16 cellular contexts compared by ENCODE assay signal in the genomic region with DNA sequence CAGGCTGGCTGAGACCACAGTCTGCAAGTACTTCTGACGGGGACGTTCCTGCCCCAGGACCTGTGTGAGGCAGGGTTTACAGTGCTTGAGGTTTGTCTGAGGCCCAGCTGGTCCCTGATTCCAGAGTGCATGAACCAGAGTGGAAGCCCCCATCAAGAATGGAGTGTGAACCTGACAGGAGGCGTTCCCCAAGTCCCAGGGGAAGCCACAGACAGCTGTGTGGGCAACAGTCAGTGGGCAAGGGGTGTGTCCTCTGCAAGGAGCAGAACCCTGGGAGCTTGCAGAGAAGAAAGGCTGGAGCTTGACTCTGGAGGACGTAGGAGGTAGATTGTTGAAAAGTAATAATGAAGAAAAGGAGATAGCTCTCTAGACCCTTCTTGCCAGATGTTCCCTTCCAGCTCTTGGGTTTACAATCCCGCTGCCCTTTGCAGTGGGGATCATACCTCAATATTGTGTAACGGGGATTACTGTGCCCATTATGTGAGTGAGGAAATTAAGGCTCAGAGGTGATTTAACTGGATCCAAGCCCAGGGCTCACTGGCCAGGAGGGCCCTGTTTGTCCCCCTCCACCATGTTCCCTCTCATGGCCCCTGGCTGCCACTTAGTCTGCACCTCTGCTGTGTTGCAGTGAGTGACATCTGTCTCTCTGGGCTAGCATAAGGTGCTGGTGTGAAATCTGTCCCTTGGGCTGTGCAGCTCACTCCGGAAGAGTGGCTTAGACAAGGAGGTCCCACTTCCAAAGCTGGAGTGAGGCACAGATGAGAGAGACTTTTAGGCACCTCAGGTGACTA. TPM values are rescaled to one million over a fixed set of nuclear protein-coding genes. Genes with fewer than 3 reads are reported as not detected.
DNase-seq lines count a peak whose midpoint lies in the region; ATAC-seq, FAIRE-seq and TF ChIP-seq lines count a peak whose summit lies in the region.
"Had no signal": no experiment of that assay in that cellular context is flagged by ENCODE, and none has a peak within 500 bp of the region (broad histone marks: within the 10 kb centered on the region; RNA-seq: fewer than 3 reads in every experiment).

No MANE protein-coding gene starts in this region.

- H3K4me1 Mint-ChIP-seq in activated CD8-positive, alpha-beta T cell treated with anti-CD3 and anti-CD28 coated beads, Interleukin-2, amount 10 ng/mL, durations not matched to agents 7 days and 5 days (ENCODE audit: low read depth), result peaks cover 17% of the 10 kb centered on the region
- peaks cover 14% of the 10 kb centered on the region for H3K4me1 Mint-ChIP-seq in activated CD8-positive, alpha-beta T cell treated with anti-CD3 and anti-CD28 coated beads for 36 hours (ENCODE audit: low read depth)
- peaks cover 18% of the 10 kb centered on the region for H3K4me1 Mint-ChIP-seq in glutamatergic neuron (ENCODE audit: low read depth, unreplicated experiment)

- H3K4me3 ChIP-seq in breast epithelium, result no peak overlapping the region
- H3K4me3 ChIP-seq: A549, PC-9, SJSA1 had no signal

- H3K27ac Mint-ChIP-seq in activated CD8-positive, alpha-beta T cell treated with anti-CD3 and anti-CD28 coated beads, Interleukin-2, amount 10 ng/mL, durations not matched to agents 7 days and 5 days, result no peak overlapping the region
- H3K27ac Mint-ChIP-seq in activated CD8-positive, alpha-beta T cell treated with anti-CD3 and anti-CD28 coated beads for 36 hours, result no peak overlapping the region
- H3K27ac Mint-ChIP-seq in glutamatergic neuron (ENCODE audit: unreplicated experiment), result peak overlapping the region; percentile 64

- no peak for TF ChIP-seq CTCF in activated CD8-positive, alpha-beta T cell treated with anti-CD3 and anti-CD28 coated beads for 36 hours (IDR thresholded peaks at IDR 0.05)
- no peak for TF ChIP-seq CTCF in glutamatergic neuron (IDR thresholded peaks at IDR 0.05; ENCODE audit: partially characterized antibody, unreplicated experiment)
- no peak for TF ChIP-seq CTCF in breast epithelium (IDR thresholded peaks at IDR 0.05)

- H3K27ac ChIP-seq in breast epithelium, result peak overlapping the region in 1 of 2 donors; percentile 95
- H3K27ac ChIP-seq: A549, PC-9, SJSA1 had no signal

- no peaks in the 10 kb centered on the region for H3K27me3 Mint-ChIP-seq in activated CD8-positive, alpha-beta T cell treated with anti-CD3 and anti-CD28 coated beads, Interleukin-2, amount 10 ng/mL, durations not matched to agents 7 days and 5 days (ENCODE audit: low read depth)
- H3K27me3 Mint-ChIP-seq in activated CD8-positive, alpha-beta T cell treated with anti-CD3 and anti-CD28 coated beads for 36 hours, result no peaks in the 10 kb centered on the region
- H3K27me3 Mint-ChIP-seq in glutamatergic neuron (ENCODE audit: unreplicated experiment), result peaks cover 3% of the 10 kb centered on the region

- POLR2A ChIA-PET in activated CD8-positive, alpha-beta T cell treated with anti-CD3 and anti-CD28 coated beads, Interleukin-2, amount 10 ng/mL, durations not matched to agents 7 days and 5 days (lab: Charles Lee), result no interaction called here
- POLR2A ChIA-PET in activated CD8-positive, alpha-beta T cell treated with anti-CD3 and anti-CD28 coated beads for 36 hours (lab: Charles Lee), result interaction anchor here (1.0 kb wide), 1 partner anchor 107 kb away, joined by 3 read pairs; no protein-coding TSS in a partner anchor

- peak; percentile 21 for ATAC-seq in activated CD8-positive, alpha-beta T cell treated with anti-CD3 and anti-CD28 coated beads, Interleukin-2, amount 10 ng/mL, durations not matched to agents 7 days and 5 days
- no peak for ATAC-seq in activated CD8-positive, alpha-beta T cell treated with anti-CD3 and anti-CD28 coated beads for 36 hours
- ATAC-seq: A549 had no signal

- CTCF ChIA-PET in activated CD8-positive, alpha-beta T cell treated with anti-CD3 and anti-CD28 coated beads, Interleukin-2, amount 10 ng/mL, durations not matched to agents 7 days and 5 days (lab: Charles Lee), result no interaction called here
- CTCF ChIA-PET in activated CD8-positive, alpha-beta T cell treated with anti-CD3 and anti-CD28 coated beads for 36 hours (lab: Charles Lee), result no interaction called here

- H3K4me1 ChIP-seq in breast epithelium, result peaks cover 0 to 3% of the 10 kb centered on the region in 2 donors

- no peak for DNase-seq in activated CD8-positive, alpha-beta T cell treated with anti-CD3 and anti-CD28 coated beads, Interleukin-2, amount 10 ng/mL, durations not matched to agents 7 days and 5 days
- DNase-seq in activated CD8-positive, alpha-beta T cell treated with anti-CD3 and anti-CD28 coated beads for 36 hours, result no peak
- DNase-seq in NCI-H2171 treated with DMSO at 0.1 percent for 48 hours (lab: John Stamatoyannopoulos, UW) (peak; percentile 63), glutamatergic neuron (no peak), breast epithelium (ENCODE audit: low spot score in 2 of 2) (no peak), head of caudate nucleus (no peak), SKM-1 (lab: John Stamatoyannopoulos, UW; ENCODE audit: unreplicated experiment) (no peak), urothelium cell line (ENCODE audit: low spot score) (no peak)
- DNase-seq: KBM-7, NCI-H1092, NCI-H446 treated with DMSO at 0.1 percent for 48 hours, NCI-H774, PC-9 had no signal

- intact Hi-C loops in activated CD8-positive, alpha-beta T cell treated with anti-CD3 and anti-CD28 coated beads for 36 hours (cut with micrococcal nuclease), result no loop called here
- intact Hi-C loops in breast epithelium (cut with DNase I; ENCODE audit: low total_unique reads) (no loop called here), head of caudate nucleus (cut with DNase I) (no loop called here)

- no peak for TF ChIP-seq POLR2A in breast epithelium (IDR thresholded peaks at IDR 0.05)

- no peak for FAIRE-seq in urothelium cell line (lab: Jason Lieb, UNC)
- FAIRE-seq: A549, GM18507 had no signal

- H3K36me3 ChIP-seq in breast epithelium, result no peaks in the 10 kb centered on the region

- no peaks in the 10 kb centered on the region for H3K9me3 ChIP-seq in breast epithelium
- H3K9me3 ChIP-seq: A549, SJSA1 had no signal

- no peak overlapping the region for H3K4me3 Mint-ChIP-seq in activated CD8-positive, alpha-beta T cell treated with anti-CD3 and anti-CD28 coated beads, Interleukin-2, amount 10 ng/mL, durations not matched to agents 7 days and 5 days
- no peak overlapping the region for H3K4me3 Mint-ChIP-seq in activated CD8-positive, alpha-beta T cell treated with anti-CD3 and anti-CD28 coated beads for 36 hours
- H3K4me3 Mint-ChIP-seq in glutamatergic neuron (ENCODE audit: unreplicated experiment), result no peak overlapping the region

- H3K36me3 Mint-ChIP-seq in activated CD8-positive, alpha-beta T cell treated with anti-CD3 and anti-CD28 coated beads, Interleukin-2, amount 10 ng/mL, durations not matched to agents 7 days and 5 days (ENCODE audit: low read depth), result peaks cover 61% of the 10 kb centered on the region
- H3K36me3 Mint-ChIP-seq in activated CD8-positive, alpha-beta T cell treated with anti-CD3 and anti-CD28 coated beads for 36 hours (ENCODE audit: low read depth), result peaks cover 65% of the 10 kb centered on the region
- H3K36me3 Mint-ChIP-seq in glutamatergic neuron (ENCODE audit: unreplicated experiment), result peaks cover 30% of the 10 kb centered on the region

- H3K27me3 ChIP-seq in breast epithelium, result no peaks in the 10 kb centered on the region
- H3K27me3 ChIP-seq: SJSA1 had no signal

- no peaks in the 10 kb centered on the region for H3K9me3 Mint-ChIP-seq in activated CD8-positive, alpha-beta T cell treated with anti-CD3 and anti-CD28 coated beads, Interleukin-2, amount 10 ng/mL, durations not matched to agents 7 days and 5 days (ENCODE audit: insufficient read depth)
- peaks cover 7% of the 10 kb centered on the region for H3K9me3 Mint-ChIP-seq in activated CD8-positive, alpha-beta T cell treated with anti-CD3 and anti-CD28 coated beads for 36 hours
- H3K9me3 Mint-ChIP-seq in glutamatergic neuron (ENCODE audit: unreplicated experiment), result peaks cover 4% of the 10 kb centered on the region

RNA-seq across cellular contexts. Expression of gene DBI, which starts 6.2 kb away (rescaled TPM):
- total RNA-seq in activated CD8-positive, alpha-beta T cell treated with anti-CD3 and anti-CD28 coated beads, Interleukin-2, amount 10 ng/mL, durations not matched to agents 7 days and 5 days, result 100 to 1,000 TPM; 192 TPM
- total RNA-seq in activated CD8-positive, alpha-beta T cell treated with anti-CD3 and anti-CD28 coated beads for 36 hours, result 100 to 1,000 TPM; 142 to 143 TPM
- total RNA-seq in glutamatergic neuron (ENCODE audit: unreplicated experiment), result 134 TPM
- total RNA-seq in breast epithelium, result 100 to 1,000 TPM; 160 to 236 (median 202) TPM

RNA-seq across cellular contexts. Expression of gene C2orf76, which starts 6.3 kb away (rescaled TPM):
- 1 to 10 TPM; 5.8 to 6.6 TPM for total RNA-seq in activated CD8-positive, alpha-beta T cell treated with anti-CD3 and anti-CD28 coated beads, Interleukin-2, amount 10 ng/mL, durations not matched to agents 7 days and 5 days
- total RNA-seq in activated CD8-positive, alpha-beta T cell treated with anti-CD3 and anti-CD28 coated beads for 36 hours, result 10 to 100 TPM in 1 of 2 experiments, 1 to 10 TPM in 1; 9.6 to 11.5 TPM
- 10.4 TPM for total RNA-seq in glutamatergic neuron (ENCODE audit: unreplicated experiment)
- 10 to 100 TPM; 12.5 to 17.0 (median 13.0) TPM for total RNA-seq in breast epithelium

RNA-seq across cellular contexts. Expression of gene TMEM37, which starts 58.7 kb away (rescaled TPM):
- total RNA-seq in activated CD8-positive, alpha-beta T cell treated with anti-CD3 and anti-CD28 coated beads, Interleukin-2, amount 10 ng/mL, durations not matched to agents 7 days and 5 days, result not detected
- total RNA-seq in activated CD8-positive, alpha-beta T cell treated with anti-CD3 and anti-CD28 coated beads for 36 hours, result not detected
- total RNA-seq in glutamatergic neuron (ENCODE audit: unreplicated experiment) (not detected), breast epithelium (10 to 100 TPM in 1 of 3 donors, 1 to 10 TPM in 2; 8.8 to 43.2 (median 9.4) TPM)
- total RNA-seq: SJSA1 had no signal
